23 cellular contexts compared by ENCODE assay signal in genomic region chr22:25628494-25628893, GRCh38.
A peak's percentile ranks its signal among the peaks of the same experiment; 100 is the strongest.
DNase-seq lines count a peak whose midpoint lies in the region; ATAC-seq and TF ChIP-seq lines count a peak whose summit lies in the region.
"Had no signal": no experiment of that assay in that cellular context is flagged by ENCODE, and none has a peak within 500 bp of the region (broad histone marks: within the 10 kb centered on the region; RNA-seq: fewer than 3 reads in every experiment).

No MANE protein-coding gene starts in this region.

- no peaks in the 10 kb centered on the region for H3K27me3 ChIP-seq in prostate gland (replicated peaks; ENCODE audit: insufficient read depth)
- H3K27me3 ChIP-seq: tibial artery had no signal

- H3K36me3 ChIP-seq in HEK293 (ENCODE audit: control insufficient read depth in 2 of 2, insufficient read depth in 1 of 2, low read length in 2 of 2): no peaks in the 10 kb centered on the region
- no peaks in the 10 kb centered on the region; the same call in none of the 2 replicates for H3K36me3 ChIP-seq in OCI-LY7 (ENCODE audit: insufficient read depth, low read length)
- no peaks in the 10 kb centered on the region for H3K36me3 ChIP-seq in prostate gland
- H3K36me3 ChIP-seq: tibial artery had no signal

- no peaks in the 10 kb centered on the region for H3K27me3 Mint-ChIP-seq in activated CD4-positive, alpha-beta memory T cell treated with anti-CD3 and anti-CD28 coated beads, Interleukin-2, amount 10 ng/mL, durations not matched to agents 7 days and 5 days
- H3K27me3 Mint-ChIP-seq: activated naive CD4-positive, alpha-beta T cell treated with anti-CD3 and anti-CD28 coated beads, Interleukin-2, amount 50 U/mL, for 24 hours; dendritic cell treated with granulocyte-macrophage colony-stimulating factor and Interleukin-4, amounts not matched to agents 40 ng/mL and 50 ng/mL, for 4 days; stimulated activated naive CD8-positive, alpha-beta T cell treated with anti-CD3 and anti-CD28 coated beads, Interleukin-15, amount 100 ng/mL, for 72 hours had no signal

- no peak for ATAC-seq in HG03565 (IDR thresholded peaks at IDR 0.05; ENCODE audit: unreplicated experiment)
- ATAC-seq: stimulated activated naive CD8-positive, alpha-beta T cell treated with anti-CD3 and anti-CD28 coated beads, Interleukin-15, amount 100 ng/mL, for 72 hours had no signal

- DNase-seq in NCI-H2029 (lab: John Stamatoyannopoulos, UW): peak; percentile 71
- DNase-seq in OCI-LY7 (ENCODE audit: low spot score): no peak
- peak; percentile 69 for DNase-seq in prostate gland (ENCODE audit: low spot score)
- no peak for DNase-seq in kidney tubule cell (ENCODE audit: low spot score)
- DNase-seq in activated CD4-positive, alpha-beta memory T cell treated with anti-CD3 and anti-CD28 coated beads, Interleukin-2, amount 10 ng/mL, durations not matched to agents 7 days and 5 days: no peak
- DNase-seq: activated CD4-positive, alpha-beta T cell treated with anti-CD3 and anti-CD28 coated beads, Interleukin-2, amount 50 U/mL, for 4 hours; activated CD8-positive, alpha-beta memory T cell treated with anti-CD3 and anti-CD28 coated beads, Interleukin-2, amount 50 U/mL, for 4 hours; aorta; GM23248; islet precursor cell; KG1; mammary epithelial cell; NCI-H526; OCI-M1; posterior cingulate gyrus; stimulated activated naive CD8-positive, alpha-beta T cell treated with anti-CD3 and anti-CD28 coated beads, Interleukin-15, amount 100 ng/mL, for 72 hours; T-helper 9 cell; tibial artery had no signal

- H3K4me3 ChIP-seq in HEK293 (ENCODE audit: low read depth, low read length): no peak overlapping the region
- H3K4me3 ChIP-seq in OCI-LY7 (ENCODE audit: low read depth, low read length, poor library complexity, severe bottlenecking): no peak overlapping the region
- H3K4me3 ChIP-seq in prostate gland: no peak overlapping the region
- H3K4me3 ChIP-seq: GM23248, tibial artery had no signal

- intact Hi-C loops in OCI-LY7 (cut with micrococcal nuclease; ENCODE audit: unreplicated experiment) (loop anchor here (5.0 kb wide), 1 partner anchor 61 kb away; no protein-coding TSS in a partner anchor), prostate gland (cut with DNase I) (no loop called here)

- no TSS peak for BruUV-seq in OCI-LY7 (replicated peaks; lab: Mats Ljungman, UMichigan)

- peaks cover 13% of the 10 kb centered on the region for H3K36me3 Mint-ChIP-seq in activated CD4-positive, alpha-beta memory T cell treated with anti-CD3 and anti-CD28 coated beads, Interleukin-2, amount 10 ng/mL, durations not matched to agents 7 days and 5 days (ENCODE audit: low read depth)
- H3K36me3 Mint-ChIP-seq: activated naive CD4-positive, alpha-beta T cell treated with anti-CD3 and anti-CD28 coated beads, Interleukin-2, amount 50 U/mL, for 24 hours had no signal

- H3K27ac ChIP-seq in HEK293 (ENCODE audit: extremely low read depth, low read depth, low read length) (no peak overlapping the region), OCI-LY7 (ENCODE audit: low read depth, low read length, poor library complexity, severe bottlenecking) (no peak overlapping the region), prostate gland (peak overlapping the region; percentile 57 to 82)
- H3K27ac ChIP-seq: GM23248, tibial artery had no signal

- no peak overlapping the region for H3K27ac Mint-ChIP-seq in activated CD4-positive, alpha-beta memory T cell treated with anti-CD3 and anti-CD28 coated beads, Interleukin-2, amount 10 ng/mL, durations not matched to agents 7 days and 5 days
- H3K27ac Mint-ChIP-seq: activated naive CD4-positive, alpha-beta T cell treated with anti-CD3 and anti-CD28 coated beads, Interleukin-2, amount 50 U/mL, for 24 hours; CD14-positive monocyte; dendritic cell treated with granulocyte-macrophage colony-stimulating factor and Interleukin-4, amounts not matched to agents 40 ng/mL and 50 ng/mL, for 4 days; stimulated activated naive CD8-positive, alpha-beta T cell treated with anti-CD3 and anti-CD28 coated beads, Interleukin-15, amount 100 ng/mL, for 72 hours had no signal

- H3K9me2 ChIP-seq in OCI-LY7 (ENCODE audit: insufficient read depth, low read length): no peaks in the 10 kb centered on the region

- TF ChIP-seq CTCF in HEK293 (tag by site-specific recombination; IDR thresholded peaks at IDR 0.05) (no peak), OCI-LY7 (conservative IDR thresholded peaks at IDR 0.05; ENCODE audit: low read length) (no peak), prostate gland (IDR thresholded peaks at IDR 0.05) (no peak)

- H3K4me2 ChIP-seq in OCI-LY7 (ENCODE audit: low read length): 0 out of 2 replicates have a peak overlapping the region, but pooled peaks have one; percentile 57

- H3K4me3 Mint-ChIP-seq in activated CD4-positive, alpha-beta memory T cell treated with anti-CD3 and anti-CD28 coated beads, Interleukin-2, amount 10 ng/mL, durations not matched to agents 7 days and 5 days: no peak overlapping the region
- H3K4me3 Mint-ChIP-seq: activated naive CD4-positive, alpha-beta T cell treated with anti-CD3 and anti-CD28 coated beads, Interleukin-2, amount 50 U/mL, for 24 hours; CD14-positive monocyte; dendritic cell treated with granulocyte-macrophage colony-stimulating factor and Interleukin-4, amounts not matched to agents 40 ng/mL and 50 ng/mL, for 4 days; stimulated activated naive CD8-positive, alpha-beta T cell treated with anti-CD3 and anti-CD28 coated beads, Interleukin-15, amount 100 ng/mL, for 72 hours had no signal

- peaks cover 8% of the 10 kb centered on the region; the same call in 1 of the 2 replicates for H3K79me2 ChIP-seq in OCI-LY7 (ENCODE audit: insufficient read depth, low read depth, low read length)

- WGBS in prostate gland: 41% methylated on average over 3 of the region's 3 CpGs

- H4K20me1 ChIP-seq in OCI-LY7 (ENCODE audit: insufficient read depth, low read length): no peaks in the 10 kb centered on the region

- no peak for TF ChIP-seq POLR2A in prostate gland (IDR thresholded peaks at IDR 0.05)

- no peak overlapping the region for H2AFZ ChIP-seq in OCI-LY7 (ENCODE audit: low read length)
- H2AFZ ChIP-seq: GM23248 had no signal

- peaks cover 13% of the 10 kb centered on the region for H3K4me1 Mint-ChIP-seq in activated CD4-positive, alpha-beta memory T cell treated with anti-CD3 and anti-CD28 coated beads, Interleukin-2, amount 10 ng/mL, durations not matched to agents 7 days and 5 days
- H3K4me1 Mint-ChIP-seq: activated naive CD4-positive, alpha-beta T cell treated with anti-CD3 and anti-CD28 coated beads, Interleukin-2, amount 50 U/mL, for 24 hours had no signal

- H3K4me1 ChIP-seq in HEK293 (ENCODE audit: control insufficient read depth, insufficient read depth, low read length) (peaks cover 12% of the 10 kb centered on the region), OCI-LY7 (ENCODE audit: insufficient read depth, low read length, poor library complexity, severe bottlenecking) (peaks cover 39% of the 10 kb centered on the region), prostate gland (replicated peaks) (peaks cover 15% of the 10 kb centered on the region)

- H3K9me3 ChIP-seq in HEK293 (ENCODE audit: control insufficient read depth, insufficient read depth, low read depth, low read length) (no peaks in the 10 kb centered on the region), OCI-LY7 (ENCODE audit: low read length) (no peaks in the 10 kb centered on the region), prostate gland (no peaks in the 10 kb centered on the region)
- H3K9me3 ChIP-seq: tibial artery had no signal

- POLR2A ChIA-PET in HEK293 (lab: Yijun Ruan, JAX) (no interaction called here), OCI-LY7 (lab: Charles Lee) (no interaction called here)
- POLR2A ChIA-PET in activated CD4-positive, alpha-beta memory T cell treated with anti-CD3 and anti-CD28 coated beads, Interleukin-2, amount 10 ng/mL, durations not matched to agents 7 days and 5 days (lab: Charles Lee): no interaction called here

- no peaks in the 10 kb centered on the region for H3K9me3 Mint-ChIP-seq in activated CD4-positive, alpha-beta memory T cell treated with anti-CD3 and anti-CD28 coated beads, Interleukin-2, amount 10 ng/mL, durations not matched to agents 7 days and 5 days
- H3K9me3 Mint-ChIP-seq: activated naive CD4-positive, alpha-beta T cell treated with anti-CD3 and anti-CD28 coated beads, Interleukin-2, amount 50 U/mL, for 24 hours; CD14-positive monocyte; dendritic cell treated with granulocyte-macrophage colony-stimulating factor and Interleukin-4, amounts not matched to agents 40 ng/mL and 50 ng/mL, for 4 days; stimulated activated naive CD8-positive, alpha-beta T cell treated with anti-CD3 and anti-CD28 coated beads, Interleukin-15, amount 100 ng/mL, for 72 hours had no signal

- CTCF ChIA-PET in HEK293 (lab: Yijun Ruan, JAX): no interaction called here
- CTCF ChIA-PET in OCI-LY7 (lab: Charles Lee; ENCODE audit: unreplicated experiment): no interaction called here
- CTCF ChIA-PET in activated CD4-positive, alpha-beta memory T cell treated with anti-CD3 and anti-CD28 coated beads, Interleukin-2, amount 10 ng/mL, durations not matched to agents 7 days and 5 days (lab: Charles Lee): no interaction called here

TF ChIP-seq in HEK293, 187 proteins besides CTCF, POLR2A, EP300 and RAD21:
- peak; percentile 53; the same call in 1 of the 2 replicates for TF ChIP-seq SCRT2 (tag by site-specific recombination; IDR thresholded peaks at IDR 0.05)
- no peak for TF ChIP-seq ZNF792 (tag by site-specific recombination; IDR thresholded peaks at IDR 0.05)

Comparison
In these comparisons a context has a peak if more than half of its experiments do, and no peak if none do; other contexts are left out.
1. H3K27ac ChIP-seq: peak in prostate gland (2 of 2); none in HEK293 (single experiment) and OCI-LY7 (single experiment).
2. DNase-seq: peak in NCI-H2029 (single experiment) and prostate gland (single experiment); none in OCI-LY7 (single experiment), kidney tubule cell (single experiment) and activated CD4-positive, alpha-beta memory T cell treated with anti-CD3 and anti-CD28 coated beads, Interleukin-2, amount 10 ng/mL, durations not matched to agents 7 days and 5 days (single experiment).